ENCODE assay signal across 9 cellular contexts in genomic region chr1:246450485-246451251, GRCh38. TPM values are rescaled to one million over a fixed set of nuclear protein-coding genes. Genes with fewer than 3 reads are reported as not detected.
A peak's percentile ranks its signal among the peaks of the same experiment; 100 is the strongest.
DNase-seq lines count a peak whose midpoint lies in the region; ATAC-seq and TF ChIP-seq lines count a peak whose summit lies in the region.
"Had no signal": no experiment of that assay in that cellular context is flagged by ENCODE, and none has a peak within 500 bp of the region (broad histone marks: within the 10 kb centered on the region; RNA-seq: fewer than 3 reads in every experiment).

No MANE protein-coding gene starts in this region.

- 60 to 63% methylated on average over 8 of the region's 8 CpGs for WGBS in heart right ventricle, 2 donors
- 66 to 76% (median 69%) methylated on average over 8 of the region's 8 CpGs for WGBS in spleen, 5 donors

- H3K4me1 ChIP-seq in heart right ventricle, result peaks cover 0 to 17% (median 9%) of the 10 kb centered on the region in 9 donors
- peaks cover 0 to 7% of the 10 kb centered on the region in 2 donors for H3K4me1 ChIP-seq in right atrium auricular region
- H3K4me1 ChIP-seq in spleen, result peaks cover 0 to 4% (median 0%) of the 10 kb centered on the region in 6 donors

- DNase-seq in heart right ventricle (no peak), right atrium auricular region (ENCODE audit: low spot score) (no peak), NCI-H1105 treated with DMSO at 0.1 percent for 48 hours (lab: John Stamatoyannopoulos, UW) (peak; percentile 65), SW 1271 (lab: John Stamatoyannopoulos, UW) (peak; percentile 15 to 79), glomerular endothelial cell (ENCODE audit: extremely low read depth, low read depth, low spot score) (peak; percentile 14), spleen (no peak)
- DNase-seq in activated CD8-positive, alpha-beta memory T cell treated with anti-CD3 and anti-CD28 coated beads, Interleukin-2, amount 50 U/mL, for 48 hours, result no peak
- DNase-seq: activated T-cell treated with anti-CD3 and anti-CD28 coated beads, Interleukin-2, amount 50 U/mL, for 72 hours had no signal

- intact Hi-C loops in heart right ventricle (cut with DNase I) (loop anchor here in 9 of 10 donors (1.0 to 10.0 kb wide), 6 partner anchors 436 to 1296 kb away; partner anchors contain the start of gene KIF26B (in 3 of the 9)), spleen (cut with DNase I; ENCODE audit: low total_unique reads) (no loop called here)

- ATAC-seq in heart right ventricle (peak in 1 of 8 donors; percentile 34), HG03342 (IDR thresholded peaks at IDR 0.05; ENCODE audit: unreplicated experiment) (no peak)

- TF ChIP-seq POLR2A in spleen (IDR thresholded peaks at IDR 0.05), result no peak

- H3K4me3 ChIP-seq in heart right ventricle, result no peak overlapping the region
- H3K4me3 ChIP-seq in right atrium auricular region, result no peak overlapping the region
- H3K4me3 ChIP-seq in spleen, result no peak overlapping the region

- TF ChIP-seq CTCF in heart right ventricle (IDR thresholded peaks at IDR 0.05) (peak; percentile 43 to 78 (median 68)), right atrium auricular region (IDR thresholded peaks at IDR 0.05) (peak in 1 of 2 donors; percentile 73), spleen (IDR thresholded peaks at IDR 0.05 in 8 of 11, conservative IDR thresholded peaks at IDR 0.05 in 3 of 11) (peak in 10 of 11 experiments; percentile 25 to 69 (median 62))

- no peak overlapping the region for H3K27ac ChIP-seq in heart right ventricle
- H3K27ac ChIP-seq in right atrium auricular region, result no peak overlapping the region
- H3K27ac ChIP-seq in spleen, result no peak overlapping the region

- no peaks in the 10 kb centered on the region for H3K36me3 ChIP-seq in heart right ventricle
- H3K36me3 ChIP-seq in right atrium auricular region, result no peaks in the 10 kb centered on the region
- H3K36me3 ChIP-seq in spleen, result no peaks in the 10 kb centered on the region

- H3K9me3 ChIP-seq in heart right ventricle (no peaks in the 10 kb centered on the region), right atrium auricular region (no peaks in the 10 kb centered on the region), spleen (no peaks in the 10 kb centered on the region)

- H3K27me3 ChIP-seq in heart right ventricle (no peaks in the 10 kb centered on the region), right atrium auricular region (no peaks in the 10 kb centered on the region), spleen (replicated peaks in 1 of 7) (no peaks in the 10 kb centered on the region)

RNA-seq across cellular contexts. Expression of gene SMYD3, which starts 56.4 kb away (rescaled TPM):
- 10 to 100 TPM in 3 of 10 donors, 1 to 10 TPM in 7; 6.1 to 13.9 (median 8.1) TPM for total RNA-seq in heart right ventricle
- polyA plus RNA-seq in heart right ventricle, result 10 to 100 TPM in 1 of 2 donors, 1 to 10 TPM in 1; 5.9 to 10.0 TPM
- total RNA-seq in right atrium auricular region, result 1 to 10 TPM; 7.9 to 8.5 TPM
- total RNA-seq in glomerular endothelial cell, result 20.0 and 27.9 TPM in 2 replicates
- total RNA-seq in spleen, result 10 to 100 TPM; 18.7 to 33.1 (median 23.5) TPM
- 10 to 100 TPM; 12.5 to 15.9 (median 15.0) TPM for polyA plus RNA-seq in spleen

Comparison
In these comparisons a context has a peak if more than half of its experiments do, and no peak if none do; other contexts are left out.
1. DNase-seq: peak in NCI-H1105 treated with DMSO at 0.1 percent for 48 hours (single experiment), SW 1271 (2 of 2) and glomerular endothelial cell (single experiment); none in heart right ventricle (0 of 2), right atrium auricular region (single experiment), spleen (single experiment) and activated CD8-positive, alpha-beta memory T cell treated with anti-CD3 and anti-CD28 coated beads, Interleukin-2, amount 50 U/mL, for 48 hours (single experiment).